9 cellular contexts compared by ENCODE assay signal in the genomic region with DNA sequence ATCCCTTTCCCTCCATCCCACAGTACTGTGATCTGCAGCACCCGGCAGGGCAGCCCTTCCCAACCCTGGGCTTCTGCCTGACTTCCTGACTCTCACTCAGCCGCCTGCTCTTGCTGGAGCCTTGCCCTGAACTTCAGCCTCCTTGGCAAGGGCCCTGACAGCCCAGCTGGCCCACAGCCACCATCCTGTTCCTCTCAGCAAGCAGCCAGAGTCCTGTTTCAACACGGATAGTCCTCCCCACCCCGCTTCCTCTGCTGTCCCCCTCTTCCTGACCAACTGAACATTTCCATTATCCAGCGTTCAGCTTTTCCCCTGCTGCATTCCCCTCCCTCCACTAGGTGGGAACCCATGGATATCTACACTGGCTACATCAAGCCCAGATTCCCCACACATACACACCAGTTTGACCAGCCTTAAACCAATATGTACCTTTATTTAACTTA.
DNase-seq lines count a peak whose midpoint lies in the region; ATAC-seq and TF ChIP-seq lines count a peak whose summit lies in the region.
"Had no signal": no experiment of that assay in that cellular context is flagged by ENCODE, and none has a peak within 500 bp of the region (broad histone marks: within the 10 kb centered on the region; RNA-seq: fewer than 3 reads in every experiment).

No MANE protein-coding gene starts in this region.

- intact Hi-C loops in activated T-helper 1 cell treated with anti-CD3 and anti-CD28 coated beads, Interleukin-12 subunit alpha, Interleukin-12 subunit beta, Interleukin-2, Interleukin-4 antibody, amounts not matched to agents 30 ng/mL and 10 ng/mL and 1 ng/mL, durations not matched to agents 14 hours and 24 hours and 36 hours (cut with micrococcal nuclease), result no loop called here

- peaks cover 1% of the 10 kb centered on the region for H3K36me3 Mint-ChIP-seq in activated T-helper 1 cell treated with anti-CD3 and anti-CD28 coated beads, Interleukin-12 subunit alpha, Interleukin-12 subunit beta, Interleukin-2, Interleukin-4 antibody, amounts not matched to agents 30 ng/mL and 10 ng/mL and 1 ng/mL, durations not matched to agents 14 hours and 24 hours and 36 hours (ENCODE audit: low read depth)

- H3K9me3 ChIP-seq in neuronal stem cell (replicated peaks in 1 of 2; ENCODE audit: control insufficient read depth in 2 of 2, insufficient read depth in 1 of 2, low read depth in 1 of 2, low read length in 2 of 2), result no peaks in the 10 kb centered on the region

- no peak overlapping the region for H3K23ac ChIP-seq in neuronal stem cell (ENCODE audit: low read depth, low read length, poor library complexity)

- no peak overlapping the region for H2BK120ac ChIP-seq in neuronal stem cell (ENCODE audit: low read depth, low read length)

- H3K4me3 Mint-ChIP-seq in activated T-helper 1 cell treated with anti-CD3 and anti-CD28 coated beads, Interleukin-12 subunit alpha, Interleukin-12 subunit beta, Interleukin-2, Interleukin-4 antibody, amounts not matched to agents 30 ng/mL and 10 ng/mL and 1 ng/mL, durations not matched to agents 14 hours and 24 hours and 36 hours, result no peak overlapping the region
- H3K4me3 Mint-ChIP-seq: T-helper 1 cell treated with Interleukin-12 subunit alpha and Interleukin-12 subunit beta and Interleukin-4 antibody, amounts not matched to agents 30 μg/mL and 1 μg/mL, for 36 hours had no signal

- peak overlapping the region; percentile 54 for H3K18ac ChIP-seq in neuronal stem cell (ENCODE audit: low read length)

- ATAC-seq in HG03439 (IDR thresholded peaks at IDR 0.05; ENCODE audit: unreplicated experiment) (no peak), HG02970 (IDR thresholded peaks at IDR 0.05; ENCODE audit: low FRiP score, unreplicated experiment) (no peak)

- no peaks in the 10 kb centered on the region for H3K79me1 ChIP-seq in neuronal stem cell (ENCODE audit: low read depth, low read length)

- H3K14ac ChIP-seq in neuronal stem cell (ENCODE audit: low read length), result no peak overlapping the region

- no peak overlapping the region for H3K27ac ChIP-seq in neuronal stem cell (replicated peaks; ENCODE audit: low read length)

- H3K27me3 ChIP-seq in neuronal stem cell (ENCODE audit: control insufficient read depth in 3 of 3, insufficient read depth in 3 of 3, low read depth in 1 of 3, low read length in 3 of 3), result peaks cover 0 to 3% (median 0%) of the 10 kb centered on the region in 3 experiments

- no peak overlapping the region for H3K4me2 ChIP-seq in neuronal stem cell (ENCODE audit: insufficient read depth, low read length, poor library complexity, severe bottlenecking)

- H2AK5ac ChIP-seq in neuronal stem cell (ENCODE audit: low read depth, low read length), result peak overlapping the region; percentile 9

- H3K4me1 Mint-ChIP-seq in activated T-helper 1 cell treated with anti-CD3 and anti-CD28 coated beads, Interleukin-12 subunit alpha, Interleukin-12 subunit beta, Interleukin-2, Interleukin-4 antibody, amounts not matched to agents 30 ng/mL and 10 ng/mL and 1 ng/mL, durations not matched to agents 14 hours and 24 hours and 36 hours (ENCODE audit: low read depth), result peaks cover 44% of the 10 kb centered on the region

- H3K27ac Mint-ChIP-seq in activated T-helper 1 cell treated with anti-CD3 and anti-CD28 coated beads, Interleukin-12 subunit alpha, Interleukin-12 subunit beta, Interleukin-2, Interleukin-4 antibody, amounts not matched to agents 30 ng/mL and 10 ng/mL and 1 ng/mL, durations not matched to agents 14 hours and 24 hours and 36 hours, result no peak overlapping the region
- H3K27ac Mint-ChIP-seq: T-helper 1 cell treated with Interleukin-12 subunit alpha and Interleukin-12 subunit beta and Interleukin-4 antibody, amounts not matched to agents 30 μg/mL and 1 μg/mL, for 36 hours had no signal

- peaks cover 2% of the 10 kb centered on the region for H3K27me3 Mint-ChIP-seq in activated T-helper 1 cell treated with anti-CD3 and anti-CD28 coated beads, Interleukin-12 subunit alpha, Interleukin-12 subunit beta, Interleukin-2, Interleukin-4 antibody, amounts not matched to agents 30 ng/mL and 10 ng/mL and 1 ng/mL, durations not matched to agents 14 hours and 24 hours and 36 hours (ENCODE audit: insufficient read depth)

- H4K91ac ChIP-seq in neuronal stem cell (ENCODE audit: low read depth, low read length, poor library complexity), result no peak overlapping the region

- DNase-seq in HCEC 1CT (peak; percentile 87), SK-N-DZ (ENCODE audit: low spot score) (peak; percentile 5), fibroblast of mammary gland (ENCODE audit: low read depth) (peak; percentile 89), neuronal stem cell (ENCODE audit: low spot score) (no peak)
- no peak for DNase-seq in activated T-helper 1 cell treated with anti-CD3 and anti-CD28 coated beads, Interleukin-12 subunit alpha, Interleukin-12 subunit beta, Interleukin-2, Interleukin-4 antibody, amounts not matched to agents 30 ng/mL and 10 ng/mL and 1 ng/mL, durations not matched to agents 14 hours and 24 hours and 36 hours (ENCODE audit: low spot score)
- no peak for DNase-seq in effector CD8-positive, alpha-beta T cell (lab: John Stamatoyannopoulos, UW)

- peak; percentile 59 for TF ChIP-seq CTCF in fibroblast of mammary gland (conservative IDR thresholded peaks at IDR 0.05; ENCODE audit: control insufficient read depth, insufficient read depth, low read depth, low read length)

- no peak overlapping the region for H3K9ac ChIP-seq in neuronal stem cell (ENCODE audit: low read depth, low read length, poor library complexity)

- H3K36me3 ChIP-seq in neuronal stem cell (replicated peaks in 1 of 2; ENCODE audit: control insufficient read depth in 2 of 2, insufficient read depth in 2 of 2, low read length in 2 of 2), result no peaks in the 10 kb centered on the region

- H4K8ac ChIP-seq in neuronal stem cell (ENCODE audit: low read depth, low read length), result no peak overlapping the region

- H2BK15ac ChIP-seq in neuronal stem cell (ENCODE audit: low read length), result peak overlapping the region; percentile 9

- H2BK12ac ChIP-seq in neuronal stem cell (ENCODE audit: low read length), result peak overlapping the region; percentile 88

- peak overlapping the region; percentile 82 for H2AFZ ChIP-seq in neuronal stem cell (ENCODE audit: low read length)

- no peaks in the 10 kb centered on the region for H3K4me1 ChIP-seq in neuronal stem cell (ENCODE audit: control insufficient read depth in 2 of 2, insufficient read depth in 1 of 2, low read depth in 1 of 2, low read length in 2 of 2)

- H3K9me3 Mint-ChIP-seq in activated T-helper 1 cell treated with anti-CD3 and anti-CD28 coated beads, Interleukin-12 subunit alpha, Interleukin-12 subunit beta, Interleukin-2, Interleukin-4 antibody, amounts not matched to agents 30 ng/mL and 10 ng/mL and 1 ng/mL, durations not matched to agents 14 hours and 24 hours and 36 hours, result no peaks in the 10 kb centered on the region

- H2BK5ac ChIP-seq in neuronal stem cell (ENCODE audit: low read length), result no peak overlapping the region

- H3K4me3 ChIP-seq in fibroblast of mammary gland (ENCODE audit: control insufficient read depth, low read depth, low read length) (no peak overlapping the region), neuronal stem cell (ENCODE audit: low read length in 2 of 2) (no peak overlapping the region)

- no peak overlapping the region for H3K4ac ChIP-seq in neuronal stem cell (ENCODE audit: low read length)

- no CpG with 5 or more reads among the region's 5 CpGs for WGBS in neuronal stem cell (ENCODE audit: extremely low coverage in 2 of 2, insufficient read length in 2 of 2, insufficient replicate concordance in 1 of 2), 2 donors

Comparison
In these comparisons a context has a peak if more than half of its experiments do, and no peak if none do; other contexts are left out.
1. DNase-seq: peak in HCEC 1CT (single experiment), SK-N-DZ (single experiment) and fibroblast of mammary gland (single experiment); none in neuronal stem cell (single experiment), activated T-helper 1 cell treated with anti-CD3 and anti-CD28 coated beads, Interleukin-12 subunit alpha, Interleukin-12 subunit beta, Interleukin-2, Interleukin-4 antibody, amounts not matched to agents 30 ng/mL and 10 ng/mL and 1 ng/mL, durations not matched to agents 14 hours and 24 hours and 36 hours (single experiment) and effector CD8-positive, alpha-beta T cell (single experiment).